27 cellular contexts compared by ENCODE assay signal in genomic region chr1:55708781-55709180, GRCh38.
"Had no signal": no experiment of that assay in that cellular context is flagged by ENCODE, and none has a peak within 500 bp of the region (broad histone marks: within the 10 kb centered on the region; RNA-seq: fewer than 3 reads in every experiment).

No MANE protein-coding gene starts in this region.

- H3K36me3 ChIP-seq: breast epithelium, MG63 had no signal

- DNase-seq: activated CD4-positive, alpha-beta memory T cell treated with anti-CD3 and anti-CD28 coated beads, Interleukin-2, amount 10 ng/mL, durations not matched to agents 7 days and 5 days; activated CD4-positive, alpha-beta T cell treated with anti-CD3 and anti-CD28 coated beads, Interleukin-2, amount 10 ng/mL, durations not matched to agents 7 days and 5 days; activated CD4-positive, CD25-positive, alpha-beta regulatory T cell; activated gamma-delta T cell; activated naive CD4-positive, alpha-beta T cell treated with anti-CD3 and anti-CD28 coated beads for 36 hours; activated T-cell treated with anti-CD3 and anti-CD28 coated beads for 4 hours; activated T-cell treated with anti-CD3 and anti-CD28 coated beads, Interleukin-2, amount 50 U/mL, for 48 hours; MG63; MV-4-11; NCI-H1092 treated with DMSO at 0.1 percent for 48 hours; NCI-H1417 treated with DMSO at 0.1 percent for 48 hours; NCI-H1694; NCI-H2029; NCI-H2107; NCI-H2171 treated with DMSO at 0.1 percent for 48 hours; NCI-H226; NCI-H526; NCI-H774; RPMI8226; T-cell; T-helper 2 cell had no signal

- H3K4me3 ChIP-seq: breast epithelium, MG63, SK-N-MC had no signal

- ATAC-seq: activated T-helper 17 cell treated with anti-CD3 and anti-CD28 coated beads, Interleukin-2, amount 50 U/mL, for 72 hours; Panc1; Right ventricle myocardium inferior; T-cell had no signal

- H3K27ac ChIP-seq: breast epithelium, SK-N-MC, VCaP had no signal

- H3K4me1 ChIP-seq: breast epithelium had no signal

- H3K27me3 ChIP-seq: breast epithelium, MG63 had no signal

- H3K9me3 ChIP-seq: breast epithelium had no signal
